1 cellular context compared by ENCODE assay signal in genomic region chr17:8288336-8289102, GRCh38.
A peak's percentile ranks its signal among the peaks of the same experiment; 100 is the strongest.
TF ChIP-seq lines count a peak whose summit lies in the region.

RANGRF (plus strand) TSS chr17:8288670; CDS start chr17:8288789, 119 bp downstream.

TF ChIP-seq in K562, 482 proteins besides CTCF, POLR2A, EP300 and RAD21 (continued from another document and continues in another):
- TF ChIP-seq PHF8 (IDR thresholded peaks at IDR 0.05; ENCODE audit: borderline replicate concordance, low read length) (peak; percentile 39; the same call in 1 of the 2 replicates), ZNF79 (CRISPR knock-in tag; IDR thresholded peaks at IDR 0.05; ENCODE audit: low read depth) (no peak), TAF9B (IDR thresholded peaks at IDR 0.05; ENCODE audit: partially characterized antibody) (no peak), ZNF239 (CRISPR knock-in tag; IDR thresholded peaks at IDR 0.05) (no peak), KHSRP (IDR thresholded peaks at IDR 0.05) (no peak), ZNF431 (CRISPR knock-in tag; IDR thresholded peaks at IDR 0.05) (no peak), NFRKB (IDR thresholded peaks at IDR 0.05; ENCODE audit: low read depth) (no peak), HNRNPK (IDR thresholded peaks at IDR 0.05; ENCODE audit: low read depth, low read length, poor library complexity, severe bottlenecking) (no peak), NFYB (IDR thresholded peaks at IDR 0.05; ENCODE audit: extremely low read depth, insufficient read length) (no peak), ZNF354B (CRISPR knock-in tag; IDR thresholded peaks at IDR 0.05) (no peak), MYC (IDR thresholded peaks at IDR 0.05; ENCODE audit: low read depth, low read length) (peak; percentile 51), MYC (CRISPR knock-in tag; IDR thresholded peaks at IDR 0.05; ENCODE audit: borderline replicate concordance, low read depth) (no peak), FOXP1 (CRISPR knock-in tag; IDR thresholded peaks at IDR 0.05) (no peak), RBM14 (IDR thresholded peaks at IDR 0.05; ENCODE audit: borderline replicate concordance, insufficient read depth, low read depth, low read length) (no peak), CCNT2 (IDR thresholded peaks at IDR 0.05; ENCODE audit: borderline replicate concordance, extremely low read depth, insufficient read length, low read depth, low read length) (no peak), AFF1 (IDR thresholded peaks at IDR 0.05; ENCODE audit: low read depth in 1 of 2, partially characterized antibody in 2 of 2) (no peak), ZNF143 (CRISPR knock-in tag; IDR thresholded peaks at IDR 0.05) (no peak), FOXK2 (conservative IDR thresholded peaks at IDR 0.05 in 1 of 2, IDR thresholded peaks at IDR 0.05 in 1 of 2; ENCODE audit: low read depth in 2 of 2) (no peak), PTBP1 (IDR thresholded peaks at IDR 0.05; ENCODE audit: low read depth, low read length) (no peak), ZFX (CRISPR knock-in tag; IDR thresholded peaks at IDR 0.05) (peak; percentile 82), ZNF764 (CRISPR knock-in tag; IDR thresholded peaks at IDR 0.05; ENCODE audit: low read depth) (no peak), ZNF217 (CRISPR knock-in tag; IDR thresholded peaks at IDR 0.05) (no peak), SPI1 (IDR thresholded peaks at IDR 0.05; ENCODE audit: borderline replicate concordance, low read depth, low read length) (no peak), ZEB2 (IDR thresholded peaks at IDR 0.05) (no peak), SP2 (IDR thresholded peaks at IDR 0.05; ENCODE audit: extremely low read depth, low read depth, low read length, poor library complexity, severe bottlenecking) (no peak), ZFP36 (IDR thresholded peaks at IDR 0.05; ENCODE audit: low read depth, low read length, partially characterized antibody) (no peak), ZNF507 (tag; conservative IDR thresholded peaks at IDR 0.05) (no peak), E2F1 (CRISPR knock-in tag; IDR thresholded peaks at IDR 0.05) (no peak), ESRRA (IDR thresholded peaks at IDR 0.05; ENCODE audit: borderline replicate concordance, low read depth) (no peak), ZNF133 (CRISPR knock-in tag; IDR thresholded peaks at IDR 0.05) (no peak), TFAM (CRISPR knock-in tag; conservative IDR thresholded peaks at IDR 0.05) (no peak), CREB3 (tag; conservative IDR thresholded peaks at IDR 0.05; ENCODE audit: low read depth) (no peak), CBFA2T2 (conservative IDR thresholded peaks at IDR 0.05) (no peak), E2F3 (CRISPR knock-in tag; IDR thresholded peaks at IDR 0.05) (no peak), ZNF311 (CRISPR knock-in tag; IDR thresholded peaks at IDR 0.05) (no peak), SMAD1 (IDR thresholded peaks at IDR 0.05; ENCODE audit: low read depth, low read length, partially characterized antibody) (no peak), MEIS2 (IDR thresholded peaks at IDR 0.05; ENCODE audit: partially characterized antibody) (peak; percentile 94), CHD2 (IDR thresholded peaks at IDR 0.05; ENCODE audit: low read depth, low read length) (no peak), HNRNPLL (IDR thresholded peaks at IDR 0.05; ENCODE audit: low read depth, low read length, poor library complexity, severe bottlenecking) (peak; percentile 69), SAFB (IDR thresholded peaks at IDR 0.05; ENCODE audit: borderline replicate concordance, low read depth, low read length) (no peak), TBL1XR1 (IDR thresholded peaks at IDR 0.05; ENCODE audit: low read length in 2 of 2) (no peak), ZNF696 (CRISPR knock-in tag; conservative IDR thresholded peaks at IDR 0.05) (no peak), STAG1 (CRISPR knock-in tag; IDR thresholded peaks at IDR 0.05; ENCODE audit: borderline replicate concordance) (no peak), HIVEP1 (CRISPR knock-in tag; IDR thresholded peaks at IDR 0.05) (no peak), ARID3A (IDR thresholded peaks at IDR 0.05; ENCODE audit: borderline replicate concordance, low read depth, low read length) (no peak), ZNF57 (CRISPR knock-in tag; IDR thresholded peaks at IDR 0.05) (no peak)
- TF ChIP-seq, protein P1, sequence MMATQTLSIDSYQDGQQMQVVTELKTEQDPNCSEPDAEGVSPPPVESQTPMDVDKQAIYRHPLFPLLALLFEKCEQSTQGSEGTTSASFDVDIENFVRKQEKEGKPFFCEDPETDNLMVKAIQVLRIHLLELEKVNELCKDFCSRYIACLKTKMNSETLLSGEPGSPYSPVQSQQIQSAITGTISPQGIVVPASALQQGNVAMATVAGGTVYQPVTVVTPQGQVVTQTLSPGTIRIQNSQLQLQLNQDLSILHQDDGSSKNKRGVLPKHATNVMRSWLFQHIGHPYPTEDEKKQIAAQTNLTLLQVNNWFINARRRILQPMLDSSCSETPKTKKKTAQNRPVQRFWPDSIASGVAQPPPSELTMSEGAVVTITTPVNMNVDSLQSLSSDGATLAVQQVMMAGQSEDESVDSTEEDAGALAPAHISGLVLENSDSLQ (IDR thresholded peaks at IDR 0.05): peak; percentile 95
- TF ChIP-seq, protein P2, sequence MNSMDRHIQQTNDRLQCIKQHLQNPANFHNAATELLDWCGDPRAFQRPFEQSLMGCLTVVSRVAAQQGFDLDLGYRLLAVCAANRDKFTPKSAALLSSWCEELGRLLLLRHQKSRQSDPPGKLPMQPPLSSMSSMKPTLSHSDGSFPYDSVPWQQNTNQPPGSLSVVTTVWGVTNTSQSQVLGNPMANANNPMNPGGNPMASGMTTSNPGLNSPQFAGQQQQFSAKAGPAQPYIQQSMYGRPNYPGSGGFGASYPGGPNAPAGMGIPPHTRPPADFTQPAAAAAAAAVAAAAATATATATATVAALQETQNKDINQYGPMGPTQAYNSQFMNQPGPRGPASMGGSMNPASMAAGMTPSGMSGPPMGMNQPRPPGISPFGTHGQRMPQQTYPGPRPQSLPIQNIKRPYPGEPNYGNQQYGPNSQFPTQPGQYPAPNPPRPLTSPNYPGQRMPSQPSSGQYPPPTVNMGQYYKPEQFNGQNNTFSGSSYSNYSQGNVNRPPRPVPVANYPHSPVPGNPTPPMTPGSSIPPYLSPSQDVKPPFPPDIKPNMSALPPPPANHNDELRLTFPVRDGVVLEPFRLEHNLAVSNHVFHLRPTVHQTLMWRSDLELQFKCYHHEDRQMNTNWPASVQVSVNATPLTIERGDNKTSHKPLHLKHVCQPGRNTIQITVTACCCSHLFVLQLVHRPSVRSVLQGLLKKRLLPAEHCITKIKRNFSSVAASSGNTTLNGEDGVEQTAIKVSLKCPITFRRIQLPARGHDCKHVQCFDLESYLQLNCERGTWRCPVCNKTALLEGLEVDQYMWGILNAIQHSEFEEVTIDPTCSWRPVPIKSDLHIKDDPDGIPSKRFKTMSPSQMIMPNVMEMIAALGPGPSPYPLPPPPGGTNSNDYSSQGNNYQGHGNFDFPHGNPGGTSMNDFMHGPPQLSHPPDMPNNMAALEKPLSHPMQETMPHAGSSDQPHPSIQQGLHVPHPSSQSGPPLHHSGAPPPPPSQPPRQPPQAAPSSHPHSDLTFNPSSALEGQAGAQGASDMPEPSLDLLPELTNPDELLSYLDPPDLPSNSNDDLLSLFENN (IDR thresholded peaks at IDR 0.05; ENCODE audit: low read depth in 2 of 2, low read length in 2 of 2): no peak
- TF ChIP-seq, protein P3, sequence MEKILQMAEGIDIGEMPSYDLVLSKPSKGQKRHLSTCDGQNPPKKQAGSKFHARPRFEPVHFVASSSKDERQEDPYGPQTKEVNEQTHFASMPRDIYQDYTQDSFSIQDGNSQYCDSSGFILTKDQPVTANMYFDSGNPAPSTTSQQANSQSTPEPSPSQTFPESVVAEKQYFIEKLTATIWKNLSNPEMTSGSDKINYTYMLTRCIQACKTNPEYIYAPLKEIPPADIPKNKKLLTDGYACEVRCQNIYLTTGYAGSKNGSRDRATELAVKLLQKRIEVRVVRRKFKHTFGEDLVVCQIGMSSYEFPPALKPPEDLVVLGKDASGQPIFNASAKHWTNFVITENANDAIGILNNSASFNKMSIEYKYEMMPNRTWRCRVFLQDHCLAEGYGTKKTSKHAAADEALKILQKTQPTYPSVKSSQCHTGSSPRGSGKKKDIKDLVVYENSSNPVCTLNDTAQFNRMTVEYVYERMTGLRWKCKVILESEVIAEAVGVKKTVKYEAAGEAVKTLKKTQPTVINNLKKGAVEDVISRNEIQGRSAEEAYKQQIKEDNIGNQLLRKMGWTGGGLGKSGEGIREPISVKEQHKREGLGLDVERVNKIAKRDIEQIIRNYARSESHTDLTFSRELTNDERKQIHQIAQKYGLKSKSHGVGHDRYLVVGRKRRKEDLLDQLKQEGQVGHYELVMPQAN (IDR thresholded peaks at IDR 0.05; ENCODE audit: borderline replicate concordance): no peak
- TF ChIP-seq, protein P4, sequence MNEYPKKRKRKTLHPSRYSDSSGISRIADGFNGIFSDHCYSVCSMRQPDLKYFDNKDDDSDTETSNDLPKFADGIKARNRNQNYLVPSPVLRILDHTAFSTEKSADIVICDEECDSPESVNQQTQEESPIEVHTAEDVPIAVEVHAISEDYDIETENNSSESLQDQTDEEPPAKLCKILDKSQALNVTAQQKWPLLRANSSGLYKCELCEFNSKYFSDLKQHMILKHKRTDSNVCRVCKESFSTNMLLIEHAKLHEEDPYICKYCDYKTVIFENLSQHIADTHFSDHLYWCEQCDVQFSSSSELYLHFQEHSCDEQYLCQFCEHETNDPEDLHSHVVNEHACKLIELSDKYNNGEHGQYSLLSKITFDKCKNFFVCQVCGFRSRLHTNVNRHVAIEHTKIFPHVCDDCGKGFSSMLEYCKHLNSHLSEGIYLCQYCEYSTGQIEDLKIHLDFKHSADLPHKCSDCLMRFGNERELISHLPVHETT (CRISPR knock-in tag; conservative IDR thresholded peaks at IDR 0.05 in 1 of 2, IDR thresholded peaks at IDR 0.05 in 1 of 2): no peak
- TF ChIP-seq, protein P5, sequence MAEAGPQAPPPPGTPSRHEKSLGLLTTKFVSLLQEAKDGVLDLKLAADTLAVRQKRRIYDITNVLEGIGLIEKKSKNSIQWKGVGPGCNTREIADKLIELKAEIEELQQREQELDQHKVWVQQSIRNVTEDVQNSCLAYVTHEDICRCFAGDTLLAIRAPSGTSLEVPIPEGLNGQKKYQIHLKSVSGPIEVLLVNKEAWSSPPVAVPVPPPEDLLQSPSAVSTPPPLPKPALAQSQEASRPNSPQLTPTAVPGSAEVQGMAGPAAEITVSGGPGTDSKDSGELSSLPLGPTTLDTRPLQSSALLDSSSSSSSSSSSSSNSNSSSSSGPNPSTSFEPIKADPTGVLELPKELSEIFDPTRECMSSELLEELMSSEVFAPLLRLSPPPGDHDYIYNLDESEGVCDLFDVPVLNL (CRISPR knock-in tag; IDR thresholded peaks at IDR 0.05; ENCODE audit: low read depth): no peak
- TF ChIP-seq, protein P6, sequence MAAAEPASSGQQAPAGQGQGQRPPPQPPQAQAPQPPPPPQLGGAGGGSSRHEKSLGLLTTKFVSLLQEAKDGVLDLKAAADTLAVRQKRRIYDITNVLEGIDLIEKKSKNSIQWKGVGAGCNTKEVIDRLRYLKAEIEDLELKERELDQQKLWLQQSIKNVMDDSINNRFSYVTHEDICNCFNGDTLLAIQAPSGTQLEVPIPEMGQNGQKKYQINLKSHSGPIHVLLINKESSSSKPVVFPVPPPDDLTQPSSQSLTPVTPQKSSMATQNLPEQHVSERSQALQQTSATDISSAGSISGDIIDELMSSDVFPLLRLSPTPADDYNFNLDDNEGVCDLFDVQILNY (CRISPR knock-in tag; IDR thresholded peaks at IDR 0.05): no peak
